Comparison of ENCODE assay signal across 15 cellular contexts in the genomic region with DNA sequence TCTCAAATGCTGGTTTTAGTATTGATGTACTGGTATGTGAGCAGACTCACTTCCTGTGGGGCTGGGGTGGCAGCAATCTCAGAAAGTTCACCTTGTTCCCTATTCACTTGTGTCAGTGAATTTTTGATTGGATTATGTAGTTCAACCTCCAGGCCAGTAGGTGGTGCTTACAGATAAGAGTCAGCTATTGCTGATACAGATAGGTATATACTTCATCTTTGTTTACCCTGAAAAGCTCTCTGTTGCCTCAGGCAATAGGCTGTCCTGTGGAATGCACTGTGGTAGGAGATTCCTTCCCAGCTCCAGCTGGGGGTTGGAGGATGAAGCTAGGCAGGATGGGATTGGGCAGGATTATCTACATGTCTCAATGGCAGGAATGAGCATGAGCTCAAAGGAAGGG.
DNase-seq lines count a peak whose midpoint lies in the region; ATAC-seq and TF ChIP-seq lines count a peak whose summit lies in the region.
"Had no signal": no experiment of that assay in that cellular context is flagged by ENCODE, and none has a peak within 500 bp of the region (broad histone marks: within the 10 kb centered on the region; RNA-seq: fewer than 3 reads in every experiment).

No MANE protein-coding gene starts in this region.

- H4K20me1 ChIP-seq in neural cell (ENCODE audit: insufficient read depth) = no peaks in the 10 kb centered on the region

- ATAC-seq in HG02884 (IDR thresholded peaks at IDR 0.05; ENCODE audit: unreplicated experiment) (peak; percentile 62), GM19324 (IDR thresholded peaks at IDR 0.05; ENCODE audit: low FRiP score, unreplicated experiment) (no peak)
- ATAC-seq: Right ventricle myocardium inferior had no signal

- H3K27me3 ChIP-seq in neural cell (ENCODE audit: insufficient read depth, low read depth, low read length) = no peaks in the 10 kb centered on the region
- H3K27me3 ChIP-seq: spleen had no signal

- H3K9me3 ChIP-seq in neural cell (ENCODE audit: low read length) = peaks cover 4% of the 10 kb centered on the region

- no peak for TF ChIP-seq RAD21 in neural cell (conservative IDR thresholded peaks at IDR 0.05)

- no peak overlapping the region for H3K4me2 ChIP-seq in neural cell (ENCODE audit: low read length)

- no peaks in the 10 kb centered on the region for H3K79me2 ChIP-seq in neural cell (replicated peaks; ENCODE audit: insufficient read depth, low read length)

- no peak for TF ChIP-seq EP300 in neural cell (conservative IDR thresholded peaks at IDR 0.05; ENCODE audit: poor library complexity, severe bottlenecking)

- H3F3A ChIP-seq in neural cell (ENCODE audit: insufficient read depth, low read length, poor library complexity, severe bottlenecking) = no peaks in the 10 kb centered on the region

- DNase-seq in NCI-H146 (lab: John Stamatoyannopoulos, UW) = peak; percentile 7
- no peak for DNase-seq in NCI-H146 treated with DMSO at 0.1 percent for 48 hours (lab: John Stamatoyannopoulos, UW; ENCODE audit: unreplicated experiment)
- peak; percentile 74 for DNase-seq in OCI-M1 (lab: John Stamatoyannopoulos, UW)
- no peak for DNase-seq in caudate nucleus (lab: John Stamatoyannopoulos, UW)
- no peak for DNase-seq in kidney tubule cell (ENCODE audit: low spot score)
- DNase-seq: activated effector memory CD4-positive, alpha-beta T cell treated with Interleukin-2 at 50 U/mL for 16 hours; central memory CD4-positive, alpha-beta T cell; H7; NCI-H1694 treated with DMSO at 0.1 percent for 48 hours; spleen; stimulated activated CD8-positive, alpha-beta memory T cell treated with anti-CD3 and anti-CD28 coated beads, Interleukin-4, amount 100 ng/mL, for 48 hours had no signal

- H3K36me3 ChIP-seq in neural cell (ENCODE audit: insufficient read depth, low read length) = no peaks in the 10 kb centered on the region
- H3K36me3 ChIP-seq: spleen had no signal

- H3K9ac ChIP-seq in neural cell (ENCODE audit: low read length) = no peak overlapping the region

- no peak overlapping the region for H3K4me3 ChIP-seq in neural cell (ENCODE audit: low read length)
- H3K4me3 ChIP-seq: spleen had no signal

- no peak overlapping the region for H2AFZ ChIP-seq in neural cell (ENCODE audit: low read depth, low read length)

- H3K9me2 ChIP-seq in neural cell (ENCODE audit: insufficient read depth, low read length) = no peaks in the 10 kb centered on the region

- TF ChIP-seq CTCF in neural cell (IDR thresholded peaks at IDR 0.05; ENCODE audit: poor library complexity, severe bottlenecking) = peak; percentile 9

- no peak overlapping the region for H3K27ac ChIP-seq in neural cell (ENCODE audit: low read length)
- H3K27ac ChIP-seq in caudate nucleus (ENCODE audit: low read depth, low read length) = no peak overlapping the region
- H3K27ac ChIP-seq: spleen had no signal

TF ChIP-seq in neural cell, 6 proteins besides CTCF, POLR2A, EP300 and RAD21:
- TF ChIP-seq SMC3 (conservative IDR thresholded peaks at IDR 0.05; ENCODE audit: poor library complexity) (no peak), TAF1 (IDR thresholded peaks at IDR 0.05; ENCODE audit: low read depth) (no peak), MXI1 (conservative IDR thresholded peaks at IDR 0.05; ENCODE audit: poor library complexity, severe bottlenecking) (no peak), EZH2 (IDR thresholded peaks at IDR 0.05; ENCODE audit: borderline replicate concordance, insufficient read depth, low read length, poor library complexity, severe bottlenecking) (no peak), POLR2AphosphoS5 (IDR thresholded peaks at IDR 0.05) (no peak)
- TF ChIP-seq, protein P1, sequence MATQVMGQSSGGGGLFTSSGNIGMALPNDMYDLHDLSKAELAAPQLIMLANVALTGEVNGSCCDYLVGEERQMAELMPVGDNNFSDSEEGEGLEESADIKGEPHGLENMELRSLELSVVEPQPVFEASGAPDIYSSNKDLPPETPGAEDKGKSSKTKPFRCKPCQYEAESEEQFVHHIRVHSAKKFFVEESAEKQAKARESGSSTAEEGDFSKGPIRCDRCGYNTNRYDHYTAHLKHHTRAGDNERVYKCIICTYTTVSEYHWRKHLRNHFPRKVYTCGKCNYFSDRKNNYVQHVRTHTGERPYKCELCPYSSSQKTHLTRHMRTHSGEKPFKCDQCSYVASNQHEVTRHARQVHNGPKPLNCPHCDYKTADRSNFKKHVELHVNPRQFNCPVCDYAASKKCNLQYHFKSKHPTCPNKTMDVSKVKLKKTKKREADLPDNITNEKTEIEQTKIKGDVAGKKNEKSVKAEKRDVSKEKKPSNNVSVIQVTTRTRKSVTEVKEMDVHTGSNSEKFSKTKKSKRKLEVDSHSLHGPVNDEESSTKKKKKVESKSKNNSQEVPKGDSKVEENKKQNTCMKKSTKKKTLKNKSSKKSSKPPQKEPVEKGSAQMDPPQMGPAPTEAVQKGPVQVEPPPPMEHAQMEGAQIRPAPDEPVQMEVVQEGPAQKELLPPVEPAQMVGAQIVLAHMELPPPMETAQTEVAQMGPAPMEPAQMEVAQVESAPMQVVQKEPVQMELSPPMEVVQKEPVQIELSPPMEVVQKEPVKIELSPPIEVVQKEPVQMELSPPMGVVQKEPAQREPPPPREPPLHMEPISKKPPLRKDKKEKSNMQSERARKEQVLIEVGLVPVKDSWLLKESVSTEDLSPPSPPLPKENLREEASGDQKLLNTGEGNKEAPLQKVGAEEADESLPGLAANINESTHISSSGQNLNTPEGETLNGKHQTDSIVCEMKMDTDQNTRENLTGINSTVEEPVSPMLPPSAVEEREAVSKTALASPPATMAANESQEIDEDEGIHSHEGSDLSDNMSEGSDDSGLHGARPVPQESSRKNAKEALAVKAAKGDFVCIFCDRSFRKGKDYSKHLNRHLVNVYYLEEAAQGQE (IDR thresholded peaks at IDR 0.05; ENCODE audit: borderline replicate concordance) = no peak

Comparison
In these comparisons a context has a peak if more than half of its experiments do, and no peak if none do; other contexts are left out.
1. DNase-seq: peak in NCI-H146 (single experiment) and OCI-M1 (single experiment); none in NCI-H146 treated with DMSO at 0.1 percent for 48 hours (single experiment), caudate nucleus (0 of 61) and kidney tubule cell (single experiment).